1 cellular context compared by ENCODE assay signal in genomic region chr17:2593846-2594656, GRCh38.
TF ChIP-seq lines count a peak whose summit lies in the region.

No MANE protein-coding gene starts in this region.

TF ChIP-seq in K562, 482 proteins besides CTCF, POLR2A, EP300 and RAD21 (continued from another document):
- TF ChIP-seq SP1 (CRISPR knock-in tag; IDR thresholded peaks at IDR 0.05) (0 out of 2 replicates have a peak, but pooled peaks have one; percentile 6), TBP (optimal IDR thresholded peaks at IDR 0.05; ENCODE audit: low read depth, low read length) (peak; percentile 28), EHMT2 (IDR thresholded peaks at IDR 0.05) (no peak), EGR1 (conservative IDR thresholded peaks at IDR 0.05) (peak; percentile 59), ZZZ3 (IDR thresholded peaks at IDR 0.05) (no peak), SRSF7 (optimal IDR thresholded peaks at IDR 0.05; ENCODE audit: low read depth, low read length) (no peak), ZNF449 (CRISPR knock-in tag; IDR thresholded peaks at IDR 0.05) (no peak), ZBTB34 (CRISPR knock-in tag; IDR thresholded peaks at IDR 0.05) (no peak), NONO (IDR thresholded peaks at IDR 0.05; ENCODE audit: low read depth in 2 of 2, low read length in 1 of 2) (peak in 1 of 2 experiments; percentile 46; a peak in 1 of 4 replicates), TAF1 (IDR thresholded peaks at IDR 0.05; ENCODE audit: control insufficient read depth, extremely low read depth, insufficient read depth, low read length, severe bottlenecking) (peak; percentile 84), MXI1 (IDR thresholded peaks at IDR 0.05; ENCODE audit: low read depth, low read length) (no peak), GABPA (tag; conservative IDR thresholded peaks at IDR 0.05; ENCODE audit: low read depth) (peak; percentile 29; the same call in 1 of the 2 replicates), ZNF23 (CRISPR knock-in tag; IDR thresholded peaks at IDR 0.05) (no peak), BCLAF1 (IDR thresholded peaks at IDR 0.05; ENCODE audit: borderline replicate concordance in 1 of 2, control insufficient read depth in 1 of 2, low read depth in 2 of 2, low read length in 1 of 2) (no peak), RBFOX2 (IDR thresholded peaks at IDR 0.05; ENCODE audit: low read depth, low read length) (peak; percentile 52; the same call in 1 of the 2 replicates), ZBTB49 (CRISPR knock-in tag; IDR thresholded peaks at IDR 0.05; ENCODE audit: borderline replicate concordance) (no peak), YY1 (IDR thresholded peaks at IDR 0.05; ENCODE audit: borderline replicate concordance in 1 of 3, control insufficient read depth in 1 of 3, extremely low read depth in 1 of 3, insufficient read depth in 3 of 3, insufficient read length in 1 of 3, insufficient replicate concordance in 2 of 3, low read depth in 1 of 3, low read length in 2 of 3) (peak; percentile 55 to 95 (median 91)), HNRNPUL1 (IDR thresholded peaks at IDR 0.05; ENCODE audit: low read length) (no peak), PRMT5 (CRISPR knock-in tag; IDR thresholded peaks at IDR 0.05) (no peak), MAZ (CRISPR knock-in tag; conservative IDR thresholded peaks at IDR 0.05 in 1 of 2, IDR thresholded peaks at IDR 0.05 in 1 of 2) (0 out of 4 replicates have a peak, but pooled peaks have one; percentile 21 to 41), KDM1A (IDR thresholded peaks at IDR 0.05) (peak in 1 of 2 experiments; percentile 97; a peak in 2 of 4 replicates), VEZF1 (CRISPR knock-in tag; IDR thresholded peaks at IDR 0.05) (peak; percentile 99), HDAC6 (IDR thresholded peaks at IDR 0.05; ENCODE audit: low read depth, low read length) (no peak), ILF3 (IDR thresholded peaks at IDR 0.05; ENCODE audit: borderline replicate concordance) (no peak), CEBPZ (IDR thresholded peaks at IDR 0.05; ENCODE audit: borderline replicate concordance, low read depth, low read length) (no peak), ZNF431 (CRISPR knock-in tag; IDR thresholded peaks at IDR 0.05) (no peak), UBTF (IDR thresholded peaks at IDR 0.05; ENCODE audit: borderline replicate concordance in 1 of 2, low read depth in 2 of 2, low read length in 2 of 2) (0 out of 4 replicates have a peak, but pooled peaks of 1 of the 2 experiments have one; percentile 22), C11orf30 (IDR thresholded peaks at IDR 0.05; ENCODE audit: low read depth) (peak; percentile 31; the same call in 1 of the 2 replicates), POLR2G (IDR thresholded peaks at IDR 0.05; ENCODE audit: low read depth, low read length) (peak; percentile 79), SUPT5H (IDR thresholded peaks at IDR 0.05) (peak; percentile 45), ZFX (CRISPR knock-in tag; IDR thresholded peaks at IDR 0.05) (peak; percentile 18; the same call in 1 of the 2 replicates), NFRKB (IDR thresholded peaks at IDR 0.05; ENCODE audit: low read depth) (peak; percentile 75), U2AF1 (optimal IDR thresholded peaks at IDR 0.05; ENCODE audit: low read depth, low read length) (no peak), ZNF699 (CRISPR knock-in tag; IDR thresholded peaks at IDR 0.05; ENCODE audit: insufficient replicate concordance) (no peak), E2F3 (CRISPR knock-in tag; IDR thresholded peaks at IDR 0.05) (no peak)
